Comparison of ENCODE assay signal across 8 cellular contexts in the genomic region with DNA sequence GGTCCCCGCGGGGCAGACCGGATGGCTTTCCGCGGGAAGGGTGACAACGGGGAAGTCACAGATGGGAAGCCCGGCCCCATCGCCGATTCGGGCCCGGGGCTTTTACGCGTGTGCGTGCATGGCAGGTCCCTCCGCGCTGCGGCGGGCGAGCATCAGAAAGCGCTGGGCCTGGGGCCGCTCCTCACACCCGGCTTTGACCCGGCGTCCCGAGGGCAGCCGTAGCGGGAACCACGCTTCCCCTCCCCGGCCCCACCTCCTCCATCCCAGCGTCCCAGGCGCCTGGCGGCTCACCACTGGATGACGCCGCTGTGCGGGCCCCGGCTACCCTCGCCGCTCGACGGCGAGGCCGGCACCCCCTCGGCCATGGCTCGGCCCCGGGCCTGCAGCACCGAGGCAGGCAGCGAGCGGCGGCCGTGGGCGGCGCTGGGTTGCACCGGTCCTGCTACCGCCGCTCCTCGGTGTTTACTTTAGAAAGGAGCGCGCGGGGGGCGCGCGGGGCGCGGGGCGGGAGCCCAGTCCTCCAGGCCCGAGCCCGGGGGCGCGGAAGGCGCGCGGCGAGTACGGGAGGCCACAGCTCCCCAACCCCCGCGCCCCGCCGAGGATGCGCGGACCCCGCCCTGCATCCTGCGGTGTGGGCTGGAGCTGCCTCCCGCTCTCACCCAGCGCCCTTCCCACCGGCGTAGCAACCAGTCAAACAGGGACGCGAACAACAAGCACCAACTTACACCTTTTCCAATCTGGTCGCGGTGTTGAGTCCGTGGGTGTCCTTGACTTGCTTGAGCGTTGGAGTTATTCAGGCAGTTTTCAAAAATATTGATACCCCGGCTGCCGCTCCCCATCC. TPM values are rescaled to one million over a fixed set of nuclear protein-coding genes. Genes with fewer than 3 reads are reported as not detected.
DNase-seq lines count a peak whose midpoint lies in the region; ATAC-seq, FAIRE-seq and TF ChIP-seq lines count a peak whose summit lies in the region.

No MANE protein-coding gene starts in this region.

- WGBS in urinary bladder: 1% methylated on average over 94 of the region's 94 CpGs

- H3K27me3 Mint-ChIP-seq in activated naive CD4-positive, alpha-beta T cell treated with anti-CD3 and anti-CD28 coated beads for 36 hours (ENCODE audit: low read depth): peaks cover 3% of the 10 kb centered on the region

- no peak for FAIRE-seq in D721Med (lab: Jason Lieb, UNC)

- H3K36me3 ChIP-seq in urinary bladder (ENCODE audit: insufficient read depth): no peaks in the 10 kb centered on the region

- peaks cover 6% of the 10 kb centered on the region for H3K4me1 Mint-ChIP-seq in activated naive CD4-positive, alpha-beta T cell treated with anti-CD3 and anti-CD28 coated beads for 36 hours (ENCODE audit: low read depth)

- ATAC-seq in Right ventricle myocardium superior (ENCODE audit: poor library complexity) (peak; percentile 92), omental fat pad (ENCODE audit: low FRiP score) (peak; percentile 75), GM21529 (IDR thresholded peaks at IDR 0.05; ENCODE audit: unreplicated experiment) (no peak)

- H3K36me3 Mint-ChIP-seq in activated naive CD4-positive, alpha-beta T cell treated with anti-CD3 and anti-CD28 coated beads for 36 hours (ENCODE audit: low read depth): no peaks in the 10 kb centered on the region

- no peak for TF ChIP-seq CTCF in D721Med (IDR thresholded peaks at IDR 0.05; ENCODE audit: insufficient read depth, missing control alignments)
- no peak for TF ChIP-seq CTCF in omental fat pad (IDR thresholded peaks at IDR 0.05)

- H3K4me3 ChIP-seq in urinary bladder (ENCODE audit: low read depth, low read length): peak overlapping the region; percentile 57

- H3K27ac ChIP-seq in urinary bladder (ENCODE audit: low read depth): no peak overlapping the region

- no peaks in the 10 kb centered on the region for H3K4me1 ChIP-seq in urinary bladder (ENCODE audit: insufficient read depth)

- DNase-seq in D721Med (ENCODE audit: insufficient read length, low spot score): peak; percentile 40
- peak; percentile 14 for DNase-seq in NCI-H526 treated with DMSO at 0.1 percent for 48 hours (lab: John Stamatoyannopoulos, UW)
- peak; percentile 64 for DNase-seq in activated naive CD4-positive, alpha-beta T cell treated with anti-CD3 and anti-CD28 coated beads for 36 hours
- peak; percentile 72 for DNase-seq in Right ventricle myocardium superior
- DNase-seq in omental fat pad (ENCODE audit: low spot score): no peak
- no peak for DNase-seq in effector CD8-positive, alpha-beta T cell (lab: John Stamatoyannopoulos, UW)

- intact Hi-C loops in activated naive CD4-positive, alpha-beta T cell treated with anti-CD3 and anti-CD28 coated beads for 36 hours (cut with micrococcal nuclease): loop anchor here (2.0 kb wide), 4 partner anchors 31 to 357 kb away; no protein-coding TSS in a partner anchor
- intact Hi-C loops in Right ventricle myocardium superior (cut with DNase I): no loop called here

- peak overlapping the region; percentile 80 for H3K4me3 Mint-ChIP-seq in activated naive CD4-positive, alpha-beta T cell treated with anti-CD3 and anti-CD28 coated beads for 36 hours

- no peaks in the 10 kb centered on the region for H3K9me3 Mint-ChIP-seq in activated naive CD4-positive, alpha-beta T cell treated with anti-CD3 and anti-CD28 coated beads for 36 hours

- CTCF ChIA-PET in activated naive CD4-positive, alpha-beta T cell treated with anti-CD3 and anti-CD28 coated beads for 36 hours (lab: Charles Lee): interaction anchor here (0.7 to 1.5 kb wide), 7 partner anchors 8 to 258 kb away, joined by 3 to 4 read pairs (median 3); no protein-coding TSS in a partner anchor

- no peak overlapping the region for H3K27ac Mint-ChIP-seq in activated naive CD4-positive, alpha-beta T cell treated with anti-CD3 and anti-CD28 coated beads for 36 hours

RNA-seq across cellular contexts. Expression of gene RFX8, which starts 0.8 kb away (rescaled TPM):
- total RNA-seq in activated naive CD4-positive, alpha-beta T cell treated with anti-CD3 and anti-CD28 coated beads for 36 hours: under 1 TPM; 0.60 to 0.64 TPM
- not detected for total RNA-seq in Right ventricle myocardium superior
- 1 to 10 TPM in 2 of 4 donors, not detected in 2; 2.6 to 3.9 TPM for total RNA-seq in omental fat pad
- total RNA-seq in urinary bladder: 0.69 TPM
- 0.30 TPM for polyA plus RNA-seq in urinary bladder

Comparison
In these comparisons a context has a peak if more than half of its experiments do, and no peak if none do; other contexts are left out.
1. DNase-seq: peak in D721Med (single experiment), NCI-H526 treated with DMSO at 0.1 percent for 48 hours (single experiment), activated naive CD4-positive, alpha-beta T cell treated with anti-CD3 and anti-CD28 coated beads for 36 hours (single experiment) and Right ventricle myocardium superior (single experiment); none in omental fat pad (single experiment) and effector CD8-positive, alpha-beta T cell (single experiment).